ENCODE assay signal across 8 cellular contexts in genomic region chr10:132447446-132448247, GRCh38. TPM values are rescaled to one million over a fixed set of nuclear protein-coding genes. Genes with fewer than 3 reads are reported as not detected.
DNase-seq lines count a peak whose midpoint lies in the region; ATAC-seq and TF ChIP-seq lines count a peak whose summit lies in the region.

No MANE protein-coding gene starts in this region.

- WGBS in IMR-90 (ENCODE audit: extremely low coverage in 2 of 2, insufficient read length in 1 of 2), 2 experiments: 60% methylated on average over 11 of the region's 29 CpGs; no CpG with 5 or more reads in 1 of the 2 experiments
- 33 to 41% methylated on average over 3 to 25 of the region's 29 CpGs for WGBS in transverse colon (ENCODE audit: low coverage in 1 of 2), 2 donors

- no peaks in the 10 kb centered on the region for H3K9me3 Mint-ChIP-seq in osteocyte (ENCODE audit: unreplicated experiment)

- peak overlapping the region; percentile 95 for H2AFZ ChIP-seq in IMR-90 (replicated peaks; ENCODE audit: low read length, poor library complexity)

- peak overlapping the region; percentile 93 for H3K27ac Mint-ChIP-seq in osteocyte (ENCODE audit: unreplicated experiment)

- H3K9ac ChIP-seq in IMR-90 (ENCODE audit: low read depth, low read length): peak overlapping the region; percentile 9; the same call in 1 of the 2 replicates

- no peaks in the 10 kb centered on the region for H3K79me1 ChIP-seq in IMR-90 (ENCODE audit: low read depth in 1 of 2, low read length in 2 of 2)

- peak overlapping the region; percentile 48 for H2AK5ac ChIP-seq in IMR-90 (ENCODE audit: low read depth, low read length)

- dilution Hi-C loops in IMR-90 (cut with HindIII; ENCODE audit: low sequenced_read_pairs, unreplicated experiment): no loop called here

- H3K4me1 ChIP-seq in IMR-90 (ENCODE audit: control insufficient read depth, insufficient read depth, low read length): peaks cover 11% of the 10 kb centered on the region
- H3K4me1 ChIP-seq in transverse colon: peaks cover 36 to 45% (median 42%) of the 10 kb centered on the region in 4 donors

- no peaks in the 10 kb centered on the region for H3K27me3 Mint-ChIP-seq in osteocyte (ENCODE audit: unreplicated experiment)

- H2BK120ac ChIP-seq in IMR-90 (ENCODE audit: low read depth, low read length): peak overlapping the region; percentile 76

- peak overlapping the region; percentile 35 for H2AK9ac ChIP-seq in IMR-90 (replicated peaks; ENCODE audit: low read depth, low read length, poor library complexity)

- peak overlapping the region; percentile 76; the same call in 1 of the 2 replicates for H3K14ac ChIP-seq in IMR-90 (replicated peaks; ENCODE audit: low read depth, low read length)

- H3K9me1 ChIP-seq in IMR-90 (ENCODE audit: insufficient read depth, low read length): no peaks in the 10 kb centered on the region

- in situ Hi-C loops in IMR-90 (cut with MboI; ENCODE audit: low sequenced_read_pairs): no loop called here
- in situ Hi-C loops in transverse colon (cut with MboI; ENCODE audit: low pct_ligation_motif_present in 1 of 4, low pct_unique_long_range_greater_than_20kb in 1 of 4, low sequenced_read_pairs in 3 of 4): no loop called here

- H2BK15ac ChIP-seq in IMR-90 (ENCODE audit: low read depth, low read length): peak overlapping the region; percentile 52; the same call in 1 of the 3 replicates

- 0 out of 2 replicates have a peak overlapping the region, but pooled peaks have one; percentile 1 for H2BK20ac ChIP-seq in IMR-90 (ENCODE audit: low read depth, low read length)

- no peak overlapping the region for H3K4me3 ChIP-seq in IMR-90 (ENCODE audit: insufficient read depth, low read depth, low read length)
- H3K4me3 ChIP-seq in transverse colon: peak overlapping the region in 2 of 4 donors; percentile 15 to 21

- no TSS peak for BruUV-seq in IMR-90 (replicated peaks; lab: Mats Ljungman, UMichigan)

- H3K36me3 ChIP-seq in IMR-90 (ENCODE audit: control insufficient read depth, insufficient read depth, low read length): no peaks in the 10 kb centered on the region
- no peaks in the 10 kb centered on the region for H3K36me3 ChIP-seq in transverse colon

- H3K23ac ChIP-seq in IMR-90 (ENCODE audit: low read depth, low read length): 0 out of 2 replicates have a peak overlapping the region, but pooled peaks have one; percentile 2

- peaks cover 43% of the 10 kb centered on the region for H3K4me1 Mint-ChIP-seq in osteocyte (ENCODE audit: unreplicated experiment)

- peak overlapping the region; percentile 74 for H2BK5ac ChIP-seq in IMR-90 (ENCODE audit: low read depth, low read length, poor library complexity, severe bottlenecking)

- no peak for TF ChIP-seq EP300 in transverse colon (IDR thresholded peaks at IDR 0.05; ENCODE audit: low read depth)

- H4K5ac ChIP-seq in IMR-90 (ENCODE audit: low read depth, low read length): peak overlapping the region; percentile 86

- ATAC-seq in IMR-90 (ENCODE audit: low read depth) (peak; percentile 70), HG02610 (IDR thresholded peaks at IDR 0.05; ENCODE audit: unreplicated experiment) (no peak), GM21381 (IDR thresholded peaks at IDR 0.05; ENCODE audit: unreplicated experiment) (no peak)

- intact Hi-C loops in IMR-90 (cut with micrococcal nuclease): no loop called here
- intact Hi-C loops in transverse colon (cut with DNase I; ENCODE audit: low total_unique reads): no loop called here

- peak; percentile 53 for DNase-seq in A172 (ENCODE audit: low spot score)
- DNase-seq in IMR-90: peak; percentile 71
- peak; percentile 46 to 58 for DNase-seq in activated CD4-positive, alpha-beta T cell treated with anti-CD3 and anti-CD28 coated beads for 24 hours (ENCODE audit: low read depth in 2 of 2)
- DNase-seq in dedifferentiated amniotic fluid mesenchymal stem cell (ENCODE audit: extremely low spot score): peak; percentile 58
- no peak for DNase-seq in osteocyte (ENCODE audit: extremely low spot score, unreplicated experiment)
- peak; percentile 67 for DNase-seq in transverse colon

- no peak; the same call in 1 of the 2 replicates for TF ChIP-seq RAD21 in IMR-90 (IDR thresholded peaks at IDR 0.05; ENCODE audit: low read length)

- TF ChIP-seq POLR2A in IMR-90 (IDR thresholded peaks at IDR 0.05; ENCODE audit: low read depth, low read length) (no peak), transverse colon (IDR thresholded peaks at IDR 0.05) (no peak)

- TF ChIP-seq CTCF in IMR-90 (conservative IDR thresholded peaks at IDR 0.05; ENCODE audit: low read depth, low read length): no peak
- no peak for TF ChIP-seq CTCF in osteocyte (IDR thresholded peaks at IDR 0.05)
- TF ChIP-seq CTCF in transverse colon (IDR thresholded peaks at IDR 0.05): no peak

- no peak overlapping the region for H3K4me2 ChIP-seq in IMR-90 (ENCODE audit: low read depth, low read length)

- CTCF ChIA-PET in IMR-90 (lab: Yijun Ruan, JAX): no interaction called here

- H3K27ac ChIP-seq in IMR-90 (ENCODE audit: insufficient read depth, low read length) (peak overlapping the region; percentile 26; the same call in 1 of the 2 replicates), transverse colon (peak overlapping the region; percentile 89 to 97 (median 94))

- no peak overlapping the region for H3K4me3 Mint-ChIP-seq in osteocyte (ENCODE audit: unreplicated experiment)

- H4K8ac ChIP-seq in IMR-90 (ENCODE audit: low read depth in 2 of 2, low read length in 2 of 2): peak overlapping the region; percentile 67 to 97

- no peaks in the 10 kb centered on the region for H4K20me1 ChIP-seq in IMR-90 (ENCODE audit: insufficient read depth, low read length)

- H3K9me3 ChIP-seq in IMR-90 (ENCODE audit: control insufficient read depth, insufficient read depth, low read length) (no peaks in the 10 kb centered on the region), transverse colon (no peaks in the 10 kb centered on the region)

- H3K18ac ChIP-seq in IMR-90 (ENCODE audit: low read depth, low read length): peak overlapping the region; percentile 33; the same call in 1 of the 2 replicates

- H4K91ac ChIP-seq in IMR-90 (ENCODE audit: insufficient read depth, low read depth, low read length): peak overlapping the region; percentile 86

- POLR2A ChIA-PET in IMR-90 (lab: Charles Lee; ENCODE audit: unreplicated experiment): no interaction called here

- H3K27me3 ChIP-seq in IMR-90 (ENCODE audit: control insufficient read depth, insufficient read depth, low read length) (no peaks in the 10 kb centered on the region; the same call in 1 of the 2 replicates), transverse colon (no peaks in the 10 kb centered on the region)

- H3K56ac ChIP-seq in IMR-90 (ENCODE audit: extremely low read depth, insufficient read depth, low read length): no peak overlapping the region

- no peaks in the 10 kb centered on the region for H3K36me3 Mint-ChIP-seq in osteocyte (ENCODE audit: unreplicated experiment)

- peak overlapping the region; percentile 87 for H3K4ac ChIP-seq in IMR-90 (ENCODE audit: low read depth, low read length)

TF ChIP-seq in IMR-90, 13 proteins besides CTCF, POLR2A, EP300 and RAD21:
- TF ChIP-seq CHD1 (IDR thresholded peaks at IDR 0.05; ENCODE audit: low read depth, low read length) (no peak), SMC3 (IDR thresholded peaks at IDR 0.05; ENCODE audit: low read depth, low read length) (no peak), MAFK (IDR thresholded peaks at IDR 0.05; ENCODE audit: low read depth, low read length) (no peak), CEBPB (IDR thresholded peaks at IDR 0.05; ENCODE audit: low read depth, low read length) (no peak), FOS (IDR thresholded peaks at IDR 0.05; ENCODE audit: low read depth, low read length) (0 out of 2 replicates have a peak, but pooled peaks have one; percentile 16), RCOR1 (IDR thresholded peaks at IDR 0.05; ENCODE audit: insufficient replicate concordance, low read length) (no peak), MXI1 (IDR thresholded peaks at IDR 0.05; ENCODE audit: borderline replicate concordance, low read depth, low read length) (no peak), MAZ (IDR thresholded peaks at IDR 0.05; ENCODE audit: borderline replicate concordance, low read depth, low read length) (0 out of 2 replicates have a peak, but pooled peaks have one; percentile 16), NFE2L2 (IDR thresholded peaks at IDR 0.05; ENCODE audit: low read depth, low read length) (no peak), RFX5 (IDR thresholded peaks at IDR 0.05; ENCODE audit: low read depth, low read length) (no peak)
- TF ChIP-seq, protein P1, sequence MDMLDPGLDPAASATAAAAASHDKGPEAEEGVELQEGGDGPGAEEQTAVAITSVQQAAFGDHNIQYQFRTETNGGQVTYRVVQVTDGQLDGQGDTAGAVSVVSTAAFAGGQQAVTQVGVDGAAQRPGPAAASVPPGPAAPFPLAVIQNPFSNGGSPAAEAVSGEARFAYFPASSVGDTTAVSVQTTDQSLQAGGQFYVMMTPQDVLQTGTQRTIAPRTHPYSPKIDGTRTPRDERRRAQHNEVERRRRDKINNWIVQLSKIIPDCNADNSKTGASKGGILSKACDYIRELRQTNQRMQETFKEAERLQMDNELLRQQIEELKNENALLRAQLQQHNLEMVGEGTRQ (IDR thresholded peaks at IDR 0.05; ENCODE audit: low read depth, low read length): no peak

RNA-seq across cellular contexts. Expression of gene PWWP2B, which starts 50.6 kb away (rescaled TPM):
- 12.1 and 20.9 TPM in 2 replicates for total RNA-seq in A172 (2014; rRNA removed; shearing (Covaris generic))
- total RNA-seq in IMR-90 (2012; rRNA removed) (1.9 and 2.2 TPM in 2 replicates), osteocyte (12.9 and 14.6 TPM in 2 replicates), transverse colon (100 to 1,000 TPM in 1 of 4 donors, 10 to 100 TPM in 3; 45.9 to 129 (median 61.2) TPM)
- 1.7 and 2.1 TPM in 2 replicates for polyA plus RNA-seq in IMR-90 (2012; rRNA removed)
- polyA plus RNA-seq in IMR-90 (2012; cell fraction: cytosol; rRNA removed): 2.2 and 3.6 TPM in 2 replicates
- 1.8 and 4.6 TPM in 2 replicates for polyA plus RNA-seq in IMR-90 (2012; cell fraction: nucleus; rRNA removed; ENCODE audit: low replicate concordance)
